8 cellular contexts compared by ENCODE assay signal in the genomic region with DNA sequence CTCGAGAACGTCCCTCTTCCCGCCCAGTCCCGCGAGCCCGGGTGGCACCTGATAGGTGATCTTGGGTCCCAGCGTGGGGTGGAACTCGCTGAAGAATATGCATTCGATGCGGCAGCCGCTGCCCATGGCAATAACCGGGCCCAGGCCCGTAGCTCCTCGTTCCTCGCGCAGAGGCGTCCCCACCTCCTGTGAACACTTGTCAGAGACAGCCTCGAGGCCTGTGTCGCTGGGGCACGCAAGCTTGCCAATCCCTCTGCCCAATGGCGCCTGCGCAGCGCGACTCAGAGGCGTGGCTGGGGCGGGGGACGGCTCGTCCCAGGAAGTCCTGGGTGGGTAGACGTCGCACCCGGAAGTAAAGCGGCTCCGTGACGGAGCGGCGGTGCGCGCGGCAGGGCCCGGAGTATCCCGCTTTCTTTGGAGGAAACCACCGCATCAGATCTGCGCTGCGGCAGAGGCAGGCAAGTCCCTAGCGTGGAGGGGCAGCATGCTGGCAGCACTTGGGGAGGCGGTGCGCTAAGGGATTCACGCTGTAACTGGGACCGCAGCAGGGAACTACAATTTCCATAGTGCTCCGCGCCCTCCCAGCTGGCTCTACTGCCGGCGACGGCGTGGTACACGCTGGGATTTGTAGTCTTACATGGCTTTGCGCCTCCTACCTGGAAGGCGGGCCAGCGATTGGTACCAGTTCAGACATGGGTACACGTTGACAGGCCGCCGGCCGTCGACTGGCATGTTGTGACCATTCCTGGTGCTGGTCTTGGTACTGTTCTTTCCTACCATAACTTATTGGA. TPM values are rescaled to one million over a fixed set of nuclear protein-coding genes. Genes with fewer than 3 reads are reported as not detected.
DNase-seq lines count a peak whose midpoint lies in the region; ATAC-seq and TF ChIP-seq lines count a peak whose summit lies in the region.

A gene with protein sequence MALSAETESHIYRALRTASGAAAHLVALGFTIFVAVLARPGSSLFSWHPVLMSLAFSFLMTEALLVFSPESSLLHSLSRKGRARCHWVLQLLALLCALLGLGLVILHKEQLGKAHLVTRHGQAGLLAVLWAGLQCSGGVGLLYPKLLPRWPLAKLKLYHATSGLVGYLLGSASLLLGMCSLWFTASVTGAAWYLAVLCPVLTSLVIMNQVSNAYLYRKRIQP (plus strand): TSS at position 336 of the 791 bp plus-strand sequence. CDS start 572 bp downstream, outside the sequence.
A gene (minus strand): TSS at position 249 of the 791 bp plus-strand sequence. CDS start 123 bp downstream, at position 126.

- H3K9me3 Mint-ChIP-seq in activated naive CD8-positive, alpha-beta T cell (ENCODE audit: low read depth) = no peaks in the 10 kb centered on the region

- peaks cover 64% of the 10 kb centered on the region for H3K4me1 Mint-ChIP-seq in activated naive CD8-positive, alpha-beta T cell (ENCODE audit: low read depth)

- ATAC-seq in HG02623 (IDR thresholded peaks at IDR 0.05; ENCODE audit: unreplicated experiment) (peak; percentile 90), omental fat pad (ENCODE audit: low FRiP score) (peak; percentile 86)

- TF ChIP-seq CTCF in GM10266 (IDR thresholded peaks at IDR 0.05; ENCODE audit: control insufficient read depth, insufficient read depth, low read depth, missing control alignments) = no peak
- TF ChIP-seq CTCF in omental fat pad (IDR thresholded peaks at IDR 0.05) = no peak

- no peaks in the 10 kb centered on the region for H3K27me3 Mint-ChIP-seq in activated naive CD8-positive, alpha-beta T cell

- H3K27ac Mint-ChIP-seq in activated naive CD8-positive, alpha-beta T cell = peak within 1 kb of the TSS; percentile 97

- no peaks in the 10 kb centered on the region for H3K36me3 Mint-ChIP-seq in activated naive CD8-positive, alpha-beta T cell

- peak; percentile 94 for DNase-seq in GM10266 (ENCODE audit: extremely low spot score)
- DNase-seq in NCI-H1105 treated with DMSO at 0.1 percent for 48 hours (lab: John Stamatoyannopoulos, UW) = peak; percentile 82
- peak; percentile 91 for DNase-seq in SKM-1 treated with dmso at 0.1 percent for 144 hours (lab: John Stamatoyannopoulos, UW; ENCODE audit: unreplicated experiment)
- no peak for DNase-seq in glomerular endothelial cell (ENCODE audit: extremely low read depth, low read depth, low spot score)
- DNase-seq in omental fat pad (ENCODE audit: low spot score) = peak; percentile 73

- peak within 1 kb of the TSS; percentile 93 for H3K27ac ChIP-seq in temporal lobe (ENCODE audit: low read depth, low read length)

- H3K4me3 Mint-ChIP-seq in activated naive CD8-positive, alpha-beta T cell = peak within 1 kb of the TSS; percentile 98

RNA-seq across cellular contexts. Expression of the first gene that starts in this region (rescaled TPM):
- total RNA-seq in glomerular endothelial cell (16.2 and 19.8 TPM in 2 replicates), omental fat pad (10 to 100 TPM; 26.4 to 33.7 (median 30.2) TPM), temporal lobe (8.1 TPM)

RNA-seq across cellular contexts. Expression of the second gene that starts in this region (rescaled TPM):
- total RNA-seq in glomerular endothelial cell = 20.9 and 22.7 TPM in 2 replicates
- 10 to 100 TPM in 3 of 4 donors, 1 to 10 TPM in 1; 9.5 to 22.7 (median 13.9) TPM for total RNA-seq in omental fat pad
- total RNA-seq in temporal lobe = 15.2 TPM
